Comparison of ENCODE assay signal across 8 cellular contexts in the genomic region with DNA sequence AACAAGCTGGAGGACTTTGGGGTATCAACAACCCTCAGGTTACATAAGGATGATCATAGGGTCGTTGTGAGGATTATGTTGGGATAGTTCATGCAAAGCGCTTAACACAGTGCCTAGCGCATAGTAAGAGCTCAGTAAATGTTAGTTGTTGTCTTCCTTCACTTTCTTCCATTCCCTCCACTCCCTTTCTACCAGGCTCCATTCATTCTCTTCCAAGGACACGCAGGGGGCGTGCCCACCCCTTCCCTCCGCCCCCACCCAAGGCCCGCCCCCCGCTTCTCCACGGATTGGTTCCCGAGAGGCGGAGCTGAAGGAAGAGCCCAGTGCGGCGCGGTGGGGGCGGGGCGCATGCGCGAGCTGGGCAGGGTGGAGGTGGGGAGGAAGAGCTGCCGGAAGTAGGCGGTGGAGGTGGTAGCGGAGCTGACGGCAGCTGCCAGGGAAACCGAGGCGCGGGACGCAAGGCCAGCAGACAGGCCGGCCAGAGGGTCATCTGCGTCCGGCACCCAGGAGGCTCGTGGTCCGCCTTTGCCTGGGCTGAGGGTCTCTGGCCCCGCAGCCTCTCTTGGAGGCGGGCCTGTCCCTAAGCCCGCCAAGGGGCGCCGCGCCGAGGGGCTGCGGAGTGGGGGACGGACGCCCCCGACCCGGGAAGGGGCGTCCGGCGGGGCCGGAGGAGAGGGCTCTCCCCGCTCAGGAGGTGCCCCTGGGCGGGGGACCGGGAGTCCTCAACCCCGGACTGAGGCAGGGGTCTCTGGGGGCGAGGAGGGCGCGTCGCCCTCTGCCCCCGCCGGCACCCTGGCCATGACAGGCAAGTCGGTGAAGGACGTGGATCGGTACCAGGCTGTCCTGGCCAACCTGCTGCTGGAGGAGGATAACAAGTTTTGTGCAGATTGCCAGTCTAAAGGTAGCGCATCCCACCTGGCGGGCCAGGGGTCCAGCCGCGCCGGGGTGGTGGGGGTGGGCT. TPM values are rescaled to one million over a fixed set of nuclear protein-coding genes. Genes with fewer than 3 reads are reported as not detected.
A peak's percentile ranks its signal among the peaks of the same experiment; 100 is the strongest.
DNase-seq lines count a peak whose midpoint lies in the region; ATAC-seq and TF ChIP-seq lines count a peak whose summit lies in the region.

A gene (plus strand): TSS at position 405 of the 961 bp plus-strand sequence. CDS start 394 bp downstream, at position 799.

- H3K36me3 ChIP-seq in adipocyte (ENCODE audit: control insufficient read depth, insufficient read depth, low read length, severe bottlenecking) (no peaks in the 10 kb centered on the region), cardiac muscle cell (no peaks in the 10 kb centered on the region), trophoblast cell (ENCODE audit: control insufficient read depth in 1 of 2, insufficient read depth in 2 of 2, low read length in 2 of 2) (no peaks in the 10 kb centered on the region), tibial nerve (no peaks in the 10 kb centered on the region)

- H3K27ac ChIP-seq in cardiac muscle cell (peak within 1 kb of the TSS; percentile 36), trophoblast cell (ENCODE audit: low read depth, low read length) (no peak within 1 kb of the TSS), tibial nerve (peak within 1 kb of the TSS; percentile 83 to 99 (median 94))

- WGBS in trophoblast cell (ENCODE audit: extremely low coverage, insufficient coverage, insufficient read length), result no CpG with 5 or more reads among the region's 65 CpGs
- WGBS in tibial nerve, 2 donors, result 2 to 3% methylated on average over 45 of the region's 65 CpGs

- peak; percentile 36 to 49 for TF ChIP-seq POLR2A in tibial nerve (IDR thresholded peaks at IDR 0.05)

- no peak within 1 kb of the TSS for H2AK5ac ChIP-seq in trophoblast cell (ENCODE audit: low read length)

- H2BK120ac ChIP-seq in trophoblast cell (ENCODE audit: insufficient read depth, low read length, poor library complexity), result no peak within 1 kb of the TSS

- no peak within 1 kb of the TSS for H3K4ac ChIP-seq in trophoblast cell (ENCODE audit: low read depth, low read length)

- peaks cover 2% of the 10 kb centered on the region for H3K79me1 ChIP-seq in trophoblast cell (ENCODE audit: low read length)

- peak within 1 kb of the TSS; percentile 55 for H4K8ac ChIP-seq in trophoblast cell (ENCODE audit: low read depth, low read length)

- H4K12ac ChIP-seq in trophoblast cell (ENCODE audit: low read depth, low read length), result peak within 1 kb of the TSS; percentile 8

- H3K14ac ChIP-seq in trophoblast cell (ENCODE audit: low read length), result peak within 1 kb of the TSS; percentile 27

- ATAC-seq in HG02798 (IDR thresholded peaks at IDR 0.05; ENCODE audit: poor library complexity, unreplicated experiment), result peak; percentile 93

- TF ChIP-seq CTCF in GM12875 (IDR thresholded peaks at IDR 0.05; ENCODE audit: borderline replicate concordance, insufficient read depth, low read depth, low read length) (no peak), cardiac muscle cell (IDR thresholded peaks at IDR 0.05; ENCODE audit: low read depth, low read length) (no peak), tibial nerve (IDR thresholded peaks at IDR 0.05) (no peak)

- peak within 1 kb of the TSS; percentile 100 for H3K4me3 ChIP-seq in GM12875 (ENCODE audit: low read depth, low read length)
- H3K4me3 ChIP-seq in adipocyte (ENCODE audit: low read length), result peak within 1 kb of the TSS; percentile 97
- H3K4me3 ChIP-seq in cardiac muscle cell, result peak within 1 kb of the TSS; percentile 90
- peak within 1 kb of the TSS; percentile 89 for H3K4me3 ChIP-seq in trophoblast cell (ENCODE audit: low read depth, low read length)
- H3K4me3 ChIP-seq in tibial nerve, result peak within 1 kb of the TSS; percentile 96 to 100 (median 100)

- no peak within 1 kb of the TSS for H2BK5ac ChIP-seq in trophoblast cell (ENCODE audit: low read depth, low read length, poor library complexity)

- H3K4me1 ChIP-seq in adipocyte (ENCODE audit: control insufficient read depth, insufficient read depth, low read length) (peaks cover 28% of the 10 kb centered on the region), cardiac muscle cell (ENCODE audit: low read depth) (peaks cover 4% of the 10 kb centered on the region), trophoblast cell (ENCODE audit: control insufficient read depth in 1 of 2, insufficient read depth in 2 of 2, low read length in 2 of 2) (peaks cover 0 to 2% of the 10 kb centered on the region in 2 experiments), tibial nerve (peaks cover 4 to 22% (median 6%) of the 10 kb centered on the region in 4 donors)

- H2BK12ac ChIP-seq in trophoblast cell (ENCODE audit: low read length), result no peak within 1 kb of the TSS

- H2AFZ ChIP-seq in trophoblast cell (ENCODE audit: insufficient read depth, low read length, poor library complexity), result peak within 1 kb of the TSS; percentile 58

- peak; percentile 32 to 77 for TF ChIP-seq EP300 in tibial nerve (IDR thresholded peaks at IDR 0.05)

- peak within 1 kb of the TSS; percentile 100 for H3K4me2 ChIP-seq in trophoblast cell (ENCODE audit: low read length)

- no peak within 1 kb of the TSS for H4K91ac ChIP-seq in trophoblast cell (ENCODE audit: low read depth, low read length)

- H3K27me3 ChIP-seq in adipocyte (replicated peaks; ENCODE audit: control insufficient read depth, insufficient read depth, low read length) (no peaks in the 10 kb centered on the region), cardiac muscle cell (no peaks in the 10 kb centered on the region), trophoblast cell (ENCODE audit: insufficient read depth, low read length) (no peaks in the 10 kb centered on the region), tibial nerve (no peaks in the 10 kb centered on the region)

- peak within 1 kb of the TSS; percentile 93 for H3K9ac ChIP-seq in adipocyte (ENCODE audit: low read length)
- H3K9ac ChIP-seq in trophoblast cell (ENCODE audit: low read length), result peak within 1 kb of the TSS; percentile 80

- H3K9me3 ChIP-seq in adipocyte (ENCODE audit: control insufficient read depth, low read length), result no peaks in the 10 kb centered on the region
- no peaks in the 10 kb centered on the region for H3K9me3 ChIP-seq in cardiac muscle cell (ENCODE audit: low read depth)
- H3K9me3 ChIP-seq in trophoblast cell (ENCODE audit: insufficient read depth, low read depth, low read length), result no peaks in the 10 kb centered on the region
- H3K9me3 ChIP-seq in tibial nerve, result no peaks in the 10 kb centered on the region

- DNase-seq in NCI-H1436 treated with DMSO at 0.1 percent for 48 hours (lab: John Stamatoyannopoulos, UW) (peak; percentile 38), T follicular helper cell (ENCODE audit: low read depth) (peak; percentile 94), adipocyte (ENCODE audit: low read depth) (peak; percentile 99), cardiac muscle cell (ENCODE audit: low read depth in 1 of 2, low spot score in 1 of 2) (peak; percentile 97 to 98), trophoblast cell (peak; percentile 94 to 96), tibial nerve (ENCODE audit: low spot score in 2 of 2) (peak; percentile 90 to 91)

- peak within 1 kb of the TSS; percentile 38 for H3K18ac ChIP-seq in trophoblast cell (ENCODE audit: low read length)

- H3K23ac ChIP-seq in trophoblast cell (ENCODE audit: low read length), result no peak within 1 kb of the TSS

- peaks cover 2% of the 10 kb centered on the region for H3K79me2 ChIP-seq in trophoblast cell (ENCODE audit: control insufficient read depth, insufficient read depth, low read length, poor library complexity)

RNA-seq across cellular contexts. Expression of the gene that starts here (rescaled TPM):
- total RNA-seq in cardiac muscle cell (16.2 and 16.7 TPM in 2 replicates), tibial nerve (10 to 100 TPM; 36.7 to 55.2 (median 45.1) TPM)
- 23.3 and 29.5 TPM in 2 replicates for polyA plus RNA-seq in cardiac muscle cell
- 9.8 and 10.1 TPM in 2 replicates for polyA plus RNA-seq in trophoblast cell (2013)

Comparison
In these comparisons a context has a peak if more than half of its experiments do, and no peak if none do; other contexts are left out.
1. DNase-seq: peak in every context shown above with its lines; median percentile 99 in adipocyte; 98 in cardiac muscle cell; 95 in trophoblast cell; 94 in T follicular helper cell; 90 in tibial nerve; 38 in NCI-H1436 treated with DMSO at 0.1 percent for 48 hours.